8 cellular contexts compared by ENCODE assay signal in the genomic region with DNA sequence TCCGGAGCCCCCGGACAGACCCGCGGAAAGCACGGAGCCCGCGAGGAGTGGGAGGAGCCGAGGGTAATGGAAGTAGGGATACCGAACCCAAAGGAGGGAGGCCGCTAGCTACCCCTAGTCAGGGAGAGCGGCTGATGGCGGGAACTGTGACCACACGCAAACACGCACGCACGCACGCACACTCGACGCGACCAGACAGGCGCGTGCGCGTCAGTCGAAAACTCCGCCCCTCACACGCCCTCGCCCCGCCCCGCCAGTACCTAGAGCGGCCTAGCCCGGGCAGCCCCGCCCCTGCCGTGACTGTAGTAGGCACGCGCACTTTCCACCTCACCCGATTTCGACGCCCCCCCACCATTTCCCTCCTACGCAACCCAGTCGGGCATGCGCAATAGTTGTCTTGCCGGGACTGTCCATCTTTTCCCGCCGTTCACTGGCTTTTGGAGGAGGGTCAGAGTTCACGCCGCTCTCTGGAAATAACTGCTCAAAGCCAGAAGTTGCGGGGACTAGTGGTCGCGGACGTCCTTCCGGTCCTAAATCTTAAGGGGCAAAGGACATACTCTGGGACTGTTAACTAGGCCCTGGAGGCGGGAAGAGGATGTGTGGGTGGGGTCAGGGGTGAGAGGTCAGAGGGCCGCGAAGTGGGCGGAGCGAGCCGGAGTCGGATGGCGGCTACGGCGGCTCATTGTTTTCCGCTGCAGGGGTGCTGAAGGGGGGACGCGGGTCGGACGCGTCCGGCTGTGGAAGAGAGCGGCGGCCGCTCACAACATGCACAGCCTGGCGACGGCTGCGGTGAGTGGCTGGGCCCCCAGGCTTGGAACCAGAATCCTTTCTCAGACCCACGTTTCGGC. TPM values are rescaled to one million over a fixed set of nuclear protein-coding genes. Genes with fewer than 3 reads are reported as not detected.
DNase-seq lines count a peak whose midpoint lies in the region; ATAC-seq and TF ChIP-seq lines count a peak whose summit lies in the region.

A gene with protein sequence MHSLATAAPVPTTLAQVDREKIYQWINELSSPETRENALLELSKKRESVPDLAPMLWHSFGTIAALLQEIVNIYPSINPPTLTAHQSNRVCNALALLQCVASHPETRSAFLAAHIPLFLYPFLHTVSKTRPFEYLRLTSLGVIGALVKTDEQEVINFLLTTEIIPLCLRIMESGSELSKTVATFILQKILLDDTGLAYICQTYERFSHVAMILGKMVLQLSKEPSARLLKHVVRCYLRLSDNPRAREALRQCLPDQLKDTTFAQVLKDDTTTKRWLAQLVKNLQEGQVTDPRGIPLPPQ (plus strand): TSS at position 650 of the 848 bp plus-strand sequence. CDS start 116 bp downstream, at position 766.
A gene with protein sequence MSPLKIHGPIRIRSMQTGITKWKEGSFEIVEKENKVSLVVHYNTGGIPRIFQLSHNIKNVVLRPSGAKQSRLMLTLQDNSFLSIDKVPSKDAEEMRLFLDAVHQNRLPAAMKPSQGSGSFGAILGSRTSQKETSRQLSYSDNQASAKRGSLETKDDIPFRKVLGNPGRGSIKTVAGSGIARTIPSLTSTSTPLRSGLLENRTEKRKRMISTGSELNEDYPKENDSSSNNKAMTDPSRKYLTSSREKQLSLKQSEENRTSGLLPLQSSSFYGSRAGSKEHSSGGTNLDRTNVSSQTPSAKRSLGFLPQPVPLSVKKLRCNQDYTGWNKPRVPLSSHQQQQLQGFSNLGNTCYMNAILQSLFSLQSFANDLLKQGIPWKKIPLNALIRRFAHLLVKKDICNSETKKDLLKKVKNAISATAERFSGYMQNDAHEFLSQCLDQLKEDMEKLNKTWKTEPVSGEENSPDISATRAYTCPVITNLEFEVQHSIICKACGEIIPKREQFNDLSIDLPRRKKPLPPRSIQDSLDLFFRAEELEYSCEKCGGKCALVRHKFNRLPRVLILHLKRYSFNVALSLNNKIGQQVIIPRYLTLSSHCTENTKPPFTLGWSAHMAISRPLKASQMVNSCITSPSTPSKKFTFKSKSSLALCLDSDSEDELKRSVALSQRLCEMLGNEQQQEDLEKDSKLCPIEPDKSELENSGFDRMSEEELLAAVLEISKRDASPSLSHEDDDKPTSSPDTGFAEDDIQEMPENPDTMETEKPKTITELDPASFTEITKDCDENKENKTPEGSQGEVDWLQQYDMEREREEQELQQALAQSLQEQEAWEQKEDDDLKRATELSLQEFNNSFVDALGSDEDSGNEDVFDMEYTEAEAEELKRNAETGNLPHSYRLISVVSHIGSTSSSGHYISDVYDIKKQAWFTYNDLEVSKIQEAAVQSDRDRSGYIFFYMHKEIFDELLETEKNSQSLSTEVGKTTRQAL (minus strand): TSS at position 162 of the 848 bp plus-strand sequence. CDS start 9,698 bp downstream, outside the sequence.

- H3K36me3 ChIP-seq in GM06990 (ENCODE audit: control insufficient read depth, insufficient read depth, low read length), result no peaks in the 10 kb centered on the region; the same call in none of the 2 replicates

- H3K4me3 Mint-ChIP-seq in activated naive CD4-positive, alpha-beta T cell treated with anti-CD3 and anti-CD28 coated beads, Interleukin-2, amount 50 U/mL, for 24 hours, result peak within 1 kb of the TSS; percentile 96

- DNase-seq in GM06990 (ENCODE audit: extremely low read depth, insufficient read length) (peak; percentile 99), NCI-H1092 (lab: John Stamatoyannopoulos, UW) (peak; percentile 95), globus pallidus (ENCODE audit: low spot score) (peak; percentile 98), occipital lobe (lab: John Stamatoyannopoulos, UW) (peak; percentile 98)

- H3K27ac Mint-ChIP-seq in activated naive CD4-positive, alpha-beta T cell treated with anti-CD3 and anti-CD28 coated beads, Interleukin-2, amount 50 U/mL, for 24 hours, result peak within 1 kb of the TSS; percentile 99

- H3K27me3 Mint-ChIP-seq in activated naive CD4-positive, alpha-beta T cell treated with anti-CD3 and anti-CD28 coated beads, Interleukin-2, amount 50 U/mL, for 24 hours, result no peaks in the 10 kb centered on the region

- H3K9me3 Mint-ChIP-seq in activated naive CD4-positive, alpha-beta T cell treated with anti-CD3 and anti-CD28 coated beads, Interleukin-2, amount 50 U/mL, for 24 hours, result no peaks in the 10 kb centered on the region

- H3K36me3 Mint-ChIP-seq in activated naive CD4-positive, alpha-beta T cell treated with anti-CD3 and anti-CD28 coated beads, Interleukin-2, amount 50 U/mL, for 24 hours, result peaks cover 8% of the 10 kb centered on the region

- peak within 1 kb of the TSS; percentile 89 for H3K4me3 ChIP-seq in GM06990 (replicated peaks; ENCODE audit: low read depth, low read length)

- peak within 1 kb of the TSS; percentile 90 for H3K27ac ChIP-seq in temporal lobe (ENCODE audit: low read depth, low read length)

- H3K27me3 ChIP-seq in GM06990 (replicated peaks; ENCODE audit: control insufficient read depth, insufficient read depth, low read length), result no peaks in the 10 kb centered on the region

- no peak for TF ChIP-seq CTCF in GM06990 (IDR thresholded peaks at IDR 0.05; ENCODE audit: insufficient read depth, low read length, poor library complexity, severe bottlenecking)

- peaks cover 61% of the 10 kb centered on the region for H3K4me1 Mint-ChIP-seq in activated naive CD4-positive, alpha-beta T cell treated with anti-CD3 and anti-CD28 coated beads, Interleukin-2, amount 50 U/mL, for 24 hours

- ATAC-seq in HG02588 (IDR thresholded peaks at IDR 0.05; ENCODE audit: unreplicated experiment), result peak; percentile 80
- ATAC-seq in SK-N-SH treated with all-trans-retinoic acid at 6 μM for 48 hours, result peak; percentile 89

TF ChIP-seq in SK-N-SH treated with all-trans-retinoic acid at 6 μM for 48 hours, 23 proteins besides CTCF, POLR2A, EP300 and RAD21:
- TF ChIP-seq BACH2 (CRISPR knock-in tag; IDR thresholded peaks at IDR 0.05; ENCODE audit: borderline replicate concordance) (no peak), ZNF70 (CRISPR knock-in tag; IDR thresholded peaks at IDR 0.05) (no peak), TCF4 (CRISPR knock-in tag; IDR thresholded peaks at IDR 0.05; ENCODE audit: borderline replicate concordance) (no peak), ZC3H10 (CRISPR knock-in tag; IDR thresholded peaks at IDR 0.05) (no peak), ZFP30 (CRISPR knock-in tag; IDR thresholded peaks at IDR 0.05) (no peak), RARB (CRISPR knock-in tag; IDR thresholded peaks at IDR 0.05) (no peak)
- TF ChIP-seq, protein P1, sequence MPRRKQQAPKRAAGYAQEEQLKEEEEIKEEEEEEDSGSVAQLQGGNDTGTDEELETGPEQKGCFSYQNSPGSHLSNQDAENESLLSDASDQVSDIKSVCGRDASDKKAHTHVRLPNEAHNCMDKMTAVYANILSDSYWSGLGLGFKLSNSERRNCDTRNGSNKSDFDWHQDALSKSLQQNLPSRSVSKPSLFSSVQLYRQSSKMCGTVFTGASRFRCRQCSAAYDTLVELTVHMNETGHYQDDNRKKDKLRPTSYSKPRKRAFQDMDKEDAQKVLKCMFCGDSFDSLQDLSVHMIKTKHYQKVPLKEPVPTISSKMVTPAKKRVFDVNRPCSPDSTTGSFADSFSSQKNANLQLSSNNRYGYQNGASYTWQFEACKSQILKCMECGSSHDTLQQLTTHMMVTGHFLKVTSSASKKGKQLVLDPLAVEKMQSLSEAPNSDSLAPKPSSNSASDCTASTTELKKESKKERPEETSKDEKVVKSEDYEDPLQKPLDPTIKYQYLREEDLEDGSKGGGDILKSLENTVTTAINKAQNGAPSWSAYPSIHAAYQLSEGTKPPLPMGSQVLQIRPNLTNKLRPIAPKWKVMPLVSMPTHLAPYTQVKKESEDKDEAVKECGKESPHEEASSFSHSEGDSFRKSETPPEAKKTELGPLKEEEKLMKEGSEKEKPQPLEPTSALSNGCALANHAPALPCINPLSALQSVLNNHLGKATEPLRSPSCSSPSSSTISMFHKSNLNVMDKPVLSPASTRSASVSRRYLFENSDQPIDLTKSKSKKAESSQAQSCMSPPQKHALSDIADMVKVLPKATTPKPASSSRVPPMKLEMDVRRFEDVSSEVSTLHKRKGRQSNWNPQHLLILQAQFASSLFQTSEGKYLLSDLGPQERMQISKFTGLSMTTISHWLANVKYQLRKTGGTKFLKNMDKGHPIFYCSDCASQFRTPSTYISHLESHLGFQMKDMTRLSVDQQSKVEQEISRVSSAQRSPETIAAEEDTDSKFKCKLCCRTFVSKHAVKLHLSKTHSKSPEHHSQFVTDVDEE (CRISPR knock-in tag; IDR thresholded peaks at IDR 0.05), result no peak
- TF ChIP-seq, protein P2, sequence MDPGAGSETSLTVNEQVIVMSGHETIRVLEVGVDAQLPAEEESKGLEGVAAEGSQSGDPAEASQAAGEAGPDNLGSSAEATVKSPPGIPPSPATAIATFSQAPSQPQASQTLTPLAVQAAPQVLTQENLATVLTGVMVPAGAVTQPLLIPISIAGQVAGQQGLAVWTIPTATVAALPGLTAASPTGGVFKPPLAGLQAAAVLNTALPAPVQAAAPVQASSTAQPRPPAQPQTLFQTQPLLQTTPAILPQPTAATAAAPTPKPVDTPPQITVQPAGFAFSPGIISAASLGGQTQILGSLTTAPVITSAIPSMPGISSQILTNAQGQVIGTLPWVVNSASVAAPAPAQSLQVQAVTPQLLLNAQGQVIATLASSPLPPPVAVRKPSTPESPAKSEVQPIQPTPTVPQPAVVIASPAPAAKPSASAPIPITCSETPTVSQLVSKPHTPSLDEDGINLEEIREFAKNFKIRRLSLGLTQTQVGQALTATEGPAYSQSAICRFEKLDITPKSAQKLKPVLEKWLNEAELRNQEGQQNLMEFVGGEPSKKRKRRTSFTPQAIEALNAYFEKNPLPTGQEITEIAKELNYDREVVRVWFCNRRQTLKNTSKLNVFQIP (CRISPR knock-in tag; IDR thresholded peaks at IDR 0.05; ENCODE audit: borderline replicate concordance, low read depth), result no peak

RNA-seq across cellular contexts. Expression of the first gene that starts in this region (rescaled TPM):
- total RNA-seq in occipital lobe (39.6 TPM), temporal lobe (31.7 TPM)

RNA-seq across cellular contexts. Expression of the second gene that starts in this region (rescaled TPM):
- total RNA-seq in occipital lobe (38.7 TPM), temporal lobe (32.5 TPM)

Comparison
In these comparisons a context has a peak if more than half of its experiments do, and no peak if none do; other contexts are left out.
1. Peak in every context shown above with its lines: DNase-seq, ATAC-seq, H3K4me3 ChIP-seq and H3K27ac ChIP-seq.